ENCODE assay signal across 11 cellular contexts in the genomic region with DNA sequence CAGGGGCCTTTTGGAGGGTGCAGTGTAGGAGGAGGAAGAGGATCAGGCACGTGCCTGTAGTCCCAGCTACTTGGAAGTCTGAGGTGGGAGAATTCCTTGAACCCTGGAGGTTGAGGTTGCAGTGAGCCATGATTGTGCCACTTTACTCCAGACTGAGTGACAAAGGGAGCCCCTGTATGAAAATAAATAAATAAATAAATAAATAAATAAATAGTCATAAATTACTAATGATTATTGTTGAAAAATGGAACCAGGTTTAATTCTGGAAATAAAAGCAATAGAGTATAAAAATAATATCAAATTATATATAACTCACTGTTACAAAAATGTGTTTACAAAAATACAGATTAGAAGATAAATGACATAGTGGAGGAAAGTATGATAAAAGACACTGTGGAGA. TPM values are rescaled to one million over a fixed set of nuclear protein-coding genes. Genes with fewer than 3 reads are reported as not detected.
"Had no signal": no experiment of that assay in that cellular context is flagged by ENCODE, and none has a peak within 500 bp of the region (broad histone marks: within the 10 kb centered on the region; RNA-seq: fewer than 3 reads in every experiment).

No MANE protein-coding gene starts in this region.

- H3K9me3 ChIP-seq: HAP-1 had no signal

- FAIRE-seq: H1, H54 had no signal

- H3K4me3 Mint-ChIP-seq: GM23338, H9, HFFc6 had no signal

- DNase-seq: GM23248, GOT3, H7, H9, HCEC 1CT, HFFc6 had no signal

- H3K36me3 ChIP-seq: HAP-1 had no signal

- H3K27ac ChIP-seq: GM23248 had no signal

- H3K4me1 Mint-ChIP-seq: GM23338 had no signal

- H3K4me1 ChIP-seq: HAP-1 had no signal

- ATAC-seq: GM23338, HCT116 had no signal

- H3K27ac Mint-ChIP-seq: GM23338, H9, HFFc6 had no signal

- H3K4me2 ChIP-seq: GM23338 had no signal

- H3K4me3 ChIP-seq: GM23248, GM23338, HAP-1 had no signal

RNA-seq across cellular contexts. Expression of gene GRIA4, which starts 37.9 kb away (rescaled TPM):
- total RNA-seq: GM23248, HFFc6 had no signal
- polyA plus RNA-seq: GM23248 had no signal
